In genomic region chr5:144684899-144685298, GRCh38 we compare ENCODE assay signal across 1 cellular context.
TF ChIP-seq lines count a peak whose summit lies in the region.

No MANE protein-coding gene starts in this region.

TF ChIP-seq in H1, 55 proteins besides CTCF, POLR2A, EP300 and RAD21 (continued from another document):
- TF ChIP-seq SIRT6 (IDR thresholded peaks at IDR 0.05; ENCODE audit: low read length) (no peak), BACH1 (IDR thresholded peaks at IDR 0.05; ENCODE audit: low read length) (no peak), TBP (IDR thresholded peaks at IDR 0.05; ENCODE audit: low read depth, low read length) (no peak), MAX (IDR thresholded peaks at IDR 0.05) (no peak), CBX5 (IDR thresholded peaks at IDR 0.05; ENCODE audit: low read depth, low read length) (no peak), USF2 (IDR thresholded peaks at IDR 0.05; ENCODE audit: low read length) (no peak), YY1 (IDR thresholded peaks at IDR 0.05; ENCODE audit: low read depth, low read length) (no peak), HDAC2 (IDR thresholded peaks at IDR 0.05; ENCODE audit: borderline replicate concordance in 1 of 2, low read depth in 2 of 2, low read length in 2 of 2) (no peak), SIX5 (IDR thresholded peaks at IDR 0.05; ENCODE audit: low read depth, low read length) (no peak), SIN3A (conservative IDR thresholded peaks at IDR 0.05 in 1 of 2, IDR thresholded peaks at IDR 0.05 in 1 of 2; ENCODE audit: low read depth in 1 of 2, low read length in 2 of 2) (no peak), EZH2 (IDR thresholded peaks at IDR 0.05; ENCODE audit: low read depth, low read length, severe bottlenecking) (no peak), TEAD4 (IDR thresholded peaks at IDR 0.05; ENCODE audit: low read depth, low read length) (no peak)
